Comparison of ENCODE assay signal across 2 cellular contexts in the genomic region with DNA sequence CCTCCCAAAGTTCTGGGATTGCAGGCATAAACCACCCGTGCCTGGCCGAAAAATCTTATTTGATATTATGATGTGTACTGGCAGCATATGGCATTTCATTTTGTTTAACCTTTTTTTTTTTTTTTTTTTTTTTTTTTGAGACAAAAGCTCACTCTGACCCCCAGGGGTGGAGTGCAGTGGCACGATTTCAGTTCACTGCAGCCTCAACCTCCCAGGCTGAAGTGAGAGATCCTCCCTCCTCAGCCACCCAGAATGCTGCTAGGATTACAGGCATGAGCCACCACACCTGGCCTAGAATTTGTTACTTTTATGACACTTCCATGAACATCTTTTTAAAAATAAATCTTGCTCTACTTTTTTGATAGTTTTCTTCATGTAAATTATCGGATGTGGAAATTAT.
TF ChIP-seq lines count a peak whose summit lies in the region.

No MANE protein-coding gene starts in this region.

TF ChIP-seq in HepG2, 621 proteins besides CTCF, POLR2A, EP300 and RAD21:
- TF ChIP-seq ZNF33B (CRISPR knock-in tag; IDR thresholded peaks at IDR 0.05) (no peak), ZNF280B (CRISPR knock-in tag; IDR thresholded peaks at IDR 0.05; ENCODE audit: borderline replicate concordance) (no peak), ZNF83 (CRISPR knock-in tag; IDR thresholded peaks at IDR 0.05; ENCODE audit: borderline replicate concordance) (no peak), DRAP1 (CRISPR knock-in tag; IDR thresholded peaks at IDR 0.05) (no peak), ZNF17 (CRISPR knock-in tag; IDR thresholded peaks at IDR 0.05) (no peak), FOXO4 (CRISPR knock-in tag; conservative IDR thresholded peaks at IDR 0.05) (no peak), ZSCAN12 (CRISPR knock-in tag; IDR thresholded peaks at IDR 0.05) (no peak), ZNF460 (CRISPR knock-in tag; IDR thresholded peaks at IDR 0.05; ENCODE audit: borderline replicate concordance) (no peak), SP1 (IDR thresholded peaks at IDR 0.05) (no peak), SP1 (CRISPR knock-in tag; IDR thresholded peaks at IDR 0.05) (no peak), ZNF564 (CRISPR knock-in tag; IDR thresholded peaks at IDR 0.05) (no peak), PAX8 (CRISPR knock-in tag; IDR thresholded peaks at IDR 0.05; ENCODE audit: borderline replicate concordance) (no peak), KLF12 (CRISPR knock-in tag; IDR thresholded peaks at IDR 0.05; ENCODE audit: borderline replicate concordance) (no peak), SRSF9 (IDR thresholded peaks at IDR 0.05; ENCODE audit: borderline replicate concordance, insufficient read depth, low read depth, low read length, poor library complexity, severe bottlenecking) (no peak), ZNF18 (CRISPR knock-in tag; IDR thresholded peaks at IDR 0.05; ENCODE audit: insufficient replicate concordance) (no peak)
- TF ChIP-seq, protein P1, sequence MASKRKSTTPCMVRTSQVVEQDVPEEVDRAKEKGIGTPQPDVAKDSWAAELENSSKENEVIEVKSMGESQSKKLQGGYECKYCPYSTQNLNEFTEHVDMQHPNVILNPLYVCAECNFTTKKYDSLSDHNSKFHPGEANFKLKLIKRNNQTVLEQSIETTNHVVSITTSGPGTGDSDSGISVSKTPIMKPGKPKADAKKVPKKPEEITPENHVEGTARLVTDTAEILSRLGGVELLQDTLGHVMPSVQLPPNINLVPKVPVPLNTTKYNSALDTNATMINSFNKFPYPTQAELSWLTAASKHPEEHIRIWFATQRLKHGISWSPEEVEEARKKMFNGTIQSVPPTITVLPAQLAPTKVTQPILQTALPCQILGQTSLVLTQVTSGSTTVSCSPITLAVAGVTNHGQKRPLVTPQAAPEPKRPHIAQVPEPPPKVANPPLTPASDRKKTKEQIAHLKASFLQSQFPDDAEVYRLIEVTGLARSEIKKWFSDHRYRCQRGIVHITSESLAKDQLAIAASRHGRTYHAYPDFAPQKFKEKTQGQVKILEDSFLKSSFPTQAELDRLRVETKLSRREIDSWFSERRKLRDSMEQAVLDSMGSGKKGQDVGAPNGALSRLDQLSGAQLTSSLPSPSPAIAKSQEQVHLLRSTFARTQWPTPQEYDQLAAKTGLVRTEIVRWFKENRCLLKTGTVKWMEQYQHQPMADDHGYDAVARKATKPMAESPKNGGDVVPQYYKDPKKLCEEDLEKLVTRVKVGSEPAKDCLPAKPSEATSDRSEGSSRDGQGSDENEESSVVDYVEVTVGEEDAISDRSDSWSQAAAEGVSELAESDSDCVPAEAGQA (IDR thresholded peaks at IDR 0.05; ENCODE audit: low read depth) = no peak
- TF ChIP-seq, protein P1 (CRISPR knock-in tag; IDR thresholded peaks at IDR 0.05; ENCODE audit: borderline replicate concordance) = no peak

TF ChIP-seq in GM12878, 131 proteins besides CTCF, POLR2A, EP300 and RAD21:
- TF ChIP-seq SMC3 (IDR thresholded peaks at IDR 0.05; ENCODE audit: borderline replicate concordance, low read length) (no peak), ZBTB4 (CRISPR knock-in tag; IDR thresholded peaks at IDR 0.05) (no peak), WRNIP1 (IDR thresholded peaks at IDR 0.05; ENCODE audit: borderline replicate concordance, low read depth, low read length) (no peak), TCF7 (IDR thresholded peaks at IDR 0.05; ENCODE audit: borderline replicate concordance) (no peak), BCL11A (IDR thresholded peaks at IDR 0.05; ENCODE audit: low read depth, low read length) (no peak), ASH2L (IDR thresholded peaks at IDR 0.05; ENCODE audit: borderline replicate concordance, low read depth) (no peak), GATAD2B (conservative IDR thresholded peaks at IDR 0.05; ENCODE audit: low read depth) (no peak), NFIC (IDR thresholded peaks at IDR 0.05; ENCODE audit: low read depth, low read length) (no peak), SREBF2 (IDR thresholded peaks at IDR 0.05; ENCODE audit: low read length) (no peak), IKZF1 (conservative IDR thresholded peaks at IDR 0.05) (no peak), RELA (IDR thresholded peaks at IDR 0.05; ENCODE audit: borderline replicate concordance, partially characterized antibody) (no peak), CREB1 (IDR thresholded peaks at IDR 0.05; ENCODE audit: low read depth) (no peak), ZZZ3 (IDR thresholded peaks at IDR 0.05; ENCODE audit: control insufficient read depth, insufficient read length, low read depth) (no peak), NBN (IDR thresholded peaks at IDR 0.05) (no peak), STAT3 (IDR thresholded peaks at IDR 0.05; ENCODE audit: low read depth, low read length) (no peak), BMI1 (IDR thresholded peaks at IDR 0.05; ENCODE audit: borderline replicate concordance) (no peak)
- TF ChIP-seq, protein P2, sequence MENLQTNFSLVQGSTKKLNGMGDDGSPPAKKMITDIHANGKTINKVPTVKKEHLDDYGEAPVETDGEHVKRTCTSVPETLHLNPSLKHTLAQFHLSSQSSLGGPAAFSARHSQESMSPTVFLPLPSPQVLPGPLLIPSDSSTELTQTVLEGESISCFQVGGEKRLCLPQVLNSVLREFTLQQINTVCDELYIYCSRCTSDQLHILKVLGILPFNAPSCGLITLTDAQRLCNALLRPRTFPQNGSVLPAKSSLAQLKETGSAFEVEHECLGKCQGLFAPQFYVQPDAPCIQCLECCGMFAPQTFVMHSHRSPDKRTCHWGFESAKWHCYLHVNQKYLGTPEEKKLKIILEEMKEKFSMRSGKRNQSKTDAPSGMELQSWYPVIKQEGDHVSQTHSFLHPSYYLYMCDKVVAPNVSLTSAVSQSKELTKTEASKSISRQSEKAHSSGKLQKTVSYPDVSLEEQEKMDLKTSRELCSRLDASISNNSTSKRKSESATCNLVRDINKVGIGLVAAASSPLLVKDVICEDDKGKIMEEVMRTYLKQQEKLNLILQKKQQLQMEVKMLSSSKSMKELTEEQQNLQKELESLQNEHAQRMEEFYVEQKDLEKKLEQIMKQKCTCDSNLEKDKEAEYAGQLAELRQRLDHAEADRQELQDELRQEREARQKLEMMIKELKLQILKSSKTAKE (IDR thresholded peaks at IDR 0.05; ENCODE audit: low read depth, poor library complexity, severe bottlenecking) = no peak
- TF ChIP-seq, protein P3, sequence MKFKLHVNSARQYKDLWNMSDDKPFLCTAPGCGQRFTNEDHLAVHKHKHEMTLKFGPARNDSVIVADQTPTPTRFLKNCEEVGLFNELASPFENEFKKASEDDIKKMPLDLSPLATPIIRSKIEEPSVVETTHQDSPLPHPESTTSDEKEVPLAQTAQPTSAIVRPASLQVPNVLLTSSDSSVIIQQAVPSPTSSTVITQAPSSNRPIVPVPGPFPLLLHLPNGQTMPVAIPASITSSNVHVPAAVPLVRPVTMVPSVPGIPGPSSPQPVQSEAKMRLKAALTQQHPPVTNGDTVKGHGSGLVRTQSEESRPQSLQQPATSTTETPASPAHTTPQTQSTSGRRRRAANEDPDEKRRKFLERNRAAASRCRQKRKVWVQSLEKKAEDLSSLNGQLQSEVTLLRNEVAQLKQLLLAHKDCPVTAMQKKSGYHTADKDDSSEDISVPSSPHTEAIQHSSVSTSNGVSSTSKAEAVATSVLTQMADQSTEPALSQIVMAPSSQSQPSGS (IDR thresholded peaks at IDR 0.05; ENCODE audit: low read length) = no peak
- TF ChIP-seq, protein P4, sequence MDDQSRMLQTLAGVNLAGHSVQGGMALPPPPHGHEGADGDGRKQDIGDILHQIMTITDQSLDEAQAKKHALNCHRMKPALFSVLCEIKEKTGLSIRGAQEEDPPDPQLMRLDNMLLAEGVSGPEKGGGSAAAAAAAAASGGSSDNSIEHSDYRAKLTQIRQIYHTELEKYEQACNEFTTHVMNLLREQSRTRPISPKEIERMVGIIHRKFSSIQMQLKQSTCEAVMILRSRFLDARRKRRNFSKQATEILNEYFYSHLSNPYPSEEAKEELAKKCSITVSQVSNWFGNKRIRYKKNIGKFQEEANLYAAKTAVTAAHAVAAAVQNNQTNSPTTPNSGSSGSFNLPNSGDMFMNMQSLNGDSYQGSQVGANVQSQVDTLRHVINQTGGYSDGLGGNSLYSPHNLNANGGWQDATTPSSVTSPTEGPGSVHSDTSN (IDR thresholded peaks at IDR 0.05; ENCODE audit: insufficient replicate concordance, low read depth, low read length) = no peak
- TF ChIP-seq, protein P5, sequence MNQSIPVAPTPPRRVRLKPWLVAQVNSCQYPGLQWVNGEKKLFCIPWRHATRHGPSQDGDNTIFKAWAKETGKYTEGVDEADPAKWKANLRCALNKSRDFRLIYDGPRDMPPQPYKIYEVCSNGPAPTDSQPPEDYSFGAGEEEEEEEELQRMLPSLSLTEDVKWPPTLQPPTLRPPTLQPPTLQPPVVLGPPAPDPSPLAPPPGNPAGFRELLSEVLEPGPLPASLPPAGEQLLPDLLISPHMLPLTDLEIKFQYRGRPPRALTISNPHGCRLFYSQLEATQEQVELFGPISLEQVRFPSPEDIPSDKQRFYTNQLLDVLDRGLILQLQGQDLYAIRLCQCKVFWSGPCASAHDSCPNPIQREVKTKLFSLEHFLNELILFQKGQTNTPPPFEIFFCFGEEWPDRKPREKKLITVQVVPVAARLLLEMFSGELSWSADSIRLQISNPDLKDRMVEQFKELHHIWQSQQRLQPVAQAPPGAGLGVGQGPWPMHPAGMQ (IDR thresholded peaks at IDR 0.05; ENCODE audit: borderline replicate concordance) = no peak
